8 cellular contexts compared by ENCODE assay signal in genomic region chr2:44087714-44088092, GRCh38.
DNase-seq lines count a peak whose midpoint lies in the region; ATAC-seq, FAIRE-seq and TF ChIP-seq lines count a peak whose summit lies in the region.

No MANE protein-coding gene starts in this region.

- intact Hi-C loops in GM12878 (cut with micrococcal nuclease; ENCODE audit: unreplicated experiment): loop anchor here (1.0 to 5.0 kb wide), 7 partner anchors 43 to 870 kb away; no protein-coding TSS in a partner anchor

- peak overlapping the region; percentile 39 for H2BK15ac ChIP-seq in mesendoderm (replicated peaks; ENCODE audit: low read depth)

- DNase-seq in activated CD8-positive, alpha-beta memory T cell treated with anti-CD3 and anti-CD28 coated beads, Interleukin-2, amount 10 ng/mL, durations not matched to agents 7 days and 5 days: no peak
- no peak for DNase-seq in activated CD8-positive, alpha-beta memory T cell treated with anti-CD3 and anti-CD28 coated beads for 24 hours
- DNase-seq in GM12878 (ENCODE audit: low read depth, low spot score) (no peak), mesendoderm (peak; percentile 38), frontal cortex (ENCODE audit: low spot score in 2 of 2) (no peak), NCI-H2081 treated with DMSO at 0.1 percent for 48 hours (lab: John Stamatoyannopoulos, UW) (no peak)

- H4K8ac ChIP-seq in mesendoderm (ENCODE audit: low read depth, low read length): no peak overlapping the region

- H3K79me2 ChIP-seq in GM12878 (ENCODE audit: control insufficient read depth, insufficient read depth, low read length) (no peaks in the 10 kb centered on the region), mesendoderm (ENCODE audit: control insufficient read depth, insufficient read depth, low read length) (no peaks in the 10 kb centered on the region)

- no TSS peak for BruUV-seq in GM12878 (replicated peaks; lab: Mats Ljungman, UMichigan)

- in situ Hi-C loops in GM12878 (cut with MboI): loop anchor here (10.0 kb wide), 1 partner anchor 257 kb away; no protein-coding TSS in a partner anchor

- peak overlapping the region; percentile 84 for H2AFZ ChIP-seq in GM12878 (ENCODE audit: control insufficient read depth, low read depth, low read length)

- H3K4me3 Mint-ChIP-seq in activated CD8-positive, alpha-beta memory T cell treated with anti-CD3 and anti-CD28 coated beads, Interleukin-2, amount 10 ng/mL, durations not matched to agents 7 days and 5 days: peak overlapping the region; percentile 69

- H2BK5ac ChIP-seq in mesendoderm (ENCODE audit: low read length): no peak overlapping the region

- TF ChIP-seq CTCF in GM12878 (IDR thresholded peaks at IDR 0.05 in 2 of 3, conservative IDR thresholded peaks at IDR 0.05 in 1 of 3; ENCODE audit: control insufficient read depth in 2 of 3, extremely low read depth in 1 of 3, insufficient read depth in 1 of 3, low read depth in 3 of 3, low read length in 3 of 3): no peak

- no peaks in the 10 kb centered on the region for H4K20me1 ChIP-seq in GM12878 (ENCODE audit: control insufficient read depth, insufficient read depth)

- no peak for FAIRE-seq in GM12878 (lab: Jason Lieb, UNC)
- FAIRE-seq in frontal cortex (lab: Jason Lieb, UNC): no peak

- H3K9me3 Mint-ChIP-seq in activated CD8-positive, alpha-beta memory T cell treated with anti-CD3 and anti-CD28 coated beads, Interleukin-2, amount 10 ng/mL, durations not matched to agents 7 days and 5 days (ENCODE audit: low read depth): no peaks in the 10 kb centered on the region

- SMC1A ChIA-PET in GM12878 (lab: Charles Lee; ENCODE audit: uncharacterized antibody, unreplicated experiment): interaction anchor here (0.6 to 4.1 kb wide), 25 partner anchors 9 to 867 kb away, joined by 3 to 37 read pairs (median 5); partner anchors contain the start of gene PPM1B

- H3K18ac ChIP-seq in mesendoderm (ENCODE audit: low read length): peak overlapping the region; percentile 53

- POLR2A ChIA-PET in GM12878 (lab: Charles Lee): interaction anchor here (0.9 to 1.3 kb wide), 2 partner anchors 44 to 81 kb away, joined by 3 to 4 read pairs; partner anchors contain the start of gene PPM1B

- CTCF ChIA-PET in activated CD8-positive, alpha-beta memory T cell treated with anti-CD3 and anti-CD28 coated beads, Interleukin-2, amount 10 ng/mL, durations not matched to agents 7 days and 5 days (lab: Charles Lee): interaction anchor here (0.7 to 2.4 kb wide), 17 partner anchors 9 to 868 kb away, joined by 3 to 7 read pairs (median 4); partner anchors contain the start of gene PPM1B
- CTCF ChIA-PET in GM12878 (lab: Yijun Ruan, JAX): interaction anchor here (0.6 to 3.4 kb wide), 30 partner anchors 11 to 885 kb away, joined by 3 to 24 read pairs (median 5); no protein-coding TSS in a partner anchor

- H2BK120ac ChIP-seq in mesendoderm (ENCODE audit: low read depth, low read length): no peak overlapping the region

- H3K36me3 Mint-ChIP-seq in activated CD8-positive, alpha-beta memory T cell treated with anti-CD3 and anti-CD28 coated beads, Interleukin-2, amount 10 ng/mL, durations not matched to agents 7 days and 5 days: no peaks in the 10 kb centered on the region

- peaks cover 38% of the 10 kb centered on the region for H3K4me1 Mint-ChIP-seq in activated CD8-positive, alpha-beta memory T cell treated with anti-CD3 and anti-CD28 coated beads, Interleukin-2, amount 10 ng/mL, durations not matched to agents 7 days and 5 days

- H3K23ac ChIP-seq in mesendoderm (ENCODE audit: low read length): no peak overlapping the region

- RAD21 ChIA-PET in GM12878 (lab: Charles Lee; ENCODE audit: unreplicated experiment): interaction anchor here (0.7 to 1.8 kb wide), 14 partner anchors 11 to 886 kb away, joined by 3 to 9 read pairs (median 3); partner anchors contain the start of gene PPM1B

- no peaks in the 10 kb centered on the region for H3K27me3 Mint-ChIP-seq in activated CD8-positive, alpha-beta memory T cell treated with anti-CD3 and anti-CD28 coated beads, Interleukin-2, amount 10 ng/mL, durations not matched to agents 7 days and 5 days

- peaks cover 13% of the 10 kb centered on the region for H3K4me1 ChIP-seq in GM12878 (ENCODE audit: control insufficient read depth, insufficient read depth, low read length)
- H3K4me1 ChIP-seq in mesendoderm (ENCODE audit: control insufficient read depth, low read depth, low read length): peaks cover 6% of the 10 kb centered on the region
- peaks cover 6% of the 10 kb centered on the region for H3K4me1 ChIP-seq in thymus (ENCODE audit: control insufficient read depth, insufficient read depth, low read length)

- H4K5ac ChIP-seq in mesendoderm (ENCODE audit: low read length): peak overlapping the region; percentile 35

- peak overlapping the region; percentile 61; the same call in 1 of the 2 replicates for H3K4me3 ChIP-seq in GM12878
- H3K4me3 ChIP-seq in mesendoderm (ENCODE audit: low read length): no peak overlapping the region
- H3K4me3 ChIP-seq in thymus (ENCODE audit: low read length): peak overlapping the region; percentile 53

- no peak for TF ChIP-seq RAD21 in GM12878 (IDR thresholded peaks at IDR 0.05; ENCODE audit: insufficient read depth, low read depth, low read length)

- peak overlapping the region; percentile 78 for H3K56ac ChIP-seq in mesendoderm (ENCODE audit: low read length)

- H3K27me3 ChIP-seq in GM12878 (replicated peaks in 1 of 2; ENCODE audit: control insufficient read depth in 2 of 2, insufficient read depth in 2 of 2, low read length in 1 of 2) (no peaks in the 10 kb centered on the region), mesendoderm (ENCODE audit: insufficient read depth, low read length, poor library complexity) (no peaks in the 10 kb centered on the region), thymus (ENCODE audit: control insufficient read depth, insufficient read depth) (no peaks in the 10 kb centered on the region)

- no peak overlapping the region for H3K4ac ChIP-seq in mesendoderm (ENCODE audit: low read depth, low read length)

- no peaks in the 10 kb centered on the region for H3K79me1 ChIP-seq in mesendoderm (ENCODE audit: low read length)

- no peak for ATAC-seq in activated CD8-positive, alpha-beta memory T cell treated with anti-CD3 and anti-CD28 coated beads, Interleukin-2, amount 10 ng/mL, durations not matched to agents 7 days and 5 days
- no peak for ATAC-seq in GM12878
- no peak for ATAC-seq in GM18873 (IDR thresholded peaks at IDR 0.05; ENCODE audit: low FRiP score, unreplicated experiment)

- peak overlapping the region; percentile 83 for H3K27ac Mint-ChIP-seq in activated CD8-positive, alpha-beta memory T cell treated with anti-CD3 and anti-CD28 coated beads, Interleukin-2, amount 10 ng/mL, durations not matched to agents 7 days and 5 days

- no peaks in the 10 kb centered on the region; the same call in 2 of the 3 replicates for H3K9me3 ChIP-seq in GM12878 (replicated peaks; ENCODE audit: control insufficient read depth, insufficient read depth, low read length)
- H3K9me3 ChIP-seq in thymus (ENCODE audit: control insufficient read depth): no peaks in the 10 kb centered on the region

- H3K36me3 ChIP-seq in GM12878 (ENCODE audit: control insufficient read depth in 2 of 2, insufficient read depth in 2 of 2, low read length in 1 of 2): no peaks in the 10 kb centered on the region
- H3K36me3 ChIP-seq in mesendoderm (ENCODE audit: control insufficient read depth, insufficient read depth, low read length): no peaks in the 10 kb centered on the region
- H3K36me3 ChIP-seq in thymus (ENCODE audit: control insufficient read depth, insufficient read depth): no peaks in the 10 kb centered on the region

- H3K4me2 ChIP-seq in GM12878 (ENCODE audit: control insufficient read depth, insufficient read depth) (peak overlapping the region; percentile 75), mesendoderm (ENCODE audit: low read length) (no peak overlapping the region)

- TF ChIP-seq EP300 in GM12878 (IDR thresholded peaks at IDR 0.05; ENCODE audit: borderline replicate concordance in 1 of 2, control insufficient read depth in 1 of 2, low read depth in 2 of 2, low read length in 2 of 2): no peak

- no peak for TF ChIP-seq POLR2A in GM12878 (IDR thresholded peaks at IDR 0.05; ENCODE audit: low read depth, low read length)

- WGBS in GM12878 (ENCODE audit: insufficient coverage, insufficient replicate concordance, low lambda C conversion rate, missing lambda C conversion rate): 50% methylated on average over 4 of the region's 4 CpGs
- WGBS in mesendoderm (ENCODE audit: extremely low coverage, insufficient coverage, low lambda C conversion rate): no CpG with 5 or more reads among the region's 4 CpGs
- 73% methylated on average over 4 of the region's 4 CpGs for WGBS in thymus

- peak overlapping the region; percentile 24; the same call in 1 of the 2 replicates for H3K9ac ChIP-seq in GM12878 (ENCODE audit: control insufficient read depth, insufficient read depth, low read length)
- H3K9ac ChIP-seq in mesendoderm (ENCODE audit: low read length): peak overlapping the region; percentile 60

- no peak overlapping the region for H2AK5ac ChIP-seq in mesendoderm (ENCODE audit: low read length)

- H3K27ac ChIP-seq in GM12878 (ENCODE audit: control insufficient read depth, insufficient read depth) (no peak overlapping the region), mesendoderm (ENCODE audit: low read depth, low read length) (no peak overlapping the region), thymus (ENCODE audit: low read depth) (no peak overlapping the region)

TF ChIP-seq in GM12878, 131 proteins besides CTCF, POLR2A, EP300 and RAD21 (continues in another document):
- TF ChIP-seq, protein P1, sequence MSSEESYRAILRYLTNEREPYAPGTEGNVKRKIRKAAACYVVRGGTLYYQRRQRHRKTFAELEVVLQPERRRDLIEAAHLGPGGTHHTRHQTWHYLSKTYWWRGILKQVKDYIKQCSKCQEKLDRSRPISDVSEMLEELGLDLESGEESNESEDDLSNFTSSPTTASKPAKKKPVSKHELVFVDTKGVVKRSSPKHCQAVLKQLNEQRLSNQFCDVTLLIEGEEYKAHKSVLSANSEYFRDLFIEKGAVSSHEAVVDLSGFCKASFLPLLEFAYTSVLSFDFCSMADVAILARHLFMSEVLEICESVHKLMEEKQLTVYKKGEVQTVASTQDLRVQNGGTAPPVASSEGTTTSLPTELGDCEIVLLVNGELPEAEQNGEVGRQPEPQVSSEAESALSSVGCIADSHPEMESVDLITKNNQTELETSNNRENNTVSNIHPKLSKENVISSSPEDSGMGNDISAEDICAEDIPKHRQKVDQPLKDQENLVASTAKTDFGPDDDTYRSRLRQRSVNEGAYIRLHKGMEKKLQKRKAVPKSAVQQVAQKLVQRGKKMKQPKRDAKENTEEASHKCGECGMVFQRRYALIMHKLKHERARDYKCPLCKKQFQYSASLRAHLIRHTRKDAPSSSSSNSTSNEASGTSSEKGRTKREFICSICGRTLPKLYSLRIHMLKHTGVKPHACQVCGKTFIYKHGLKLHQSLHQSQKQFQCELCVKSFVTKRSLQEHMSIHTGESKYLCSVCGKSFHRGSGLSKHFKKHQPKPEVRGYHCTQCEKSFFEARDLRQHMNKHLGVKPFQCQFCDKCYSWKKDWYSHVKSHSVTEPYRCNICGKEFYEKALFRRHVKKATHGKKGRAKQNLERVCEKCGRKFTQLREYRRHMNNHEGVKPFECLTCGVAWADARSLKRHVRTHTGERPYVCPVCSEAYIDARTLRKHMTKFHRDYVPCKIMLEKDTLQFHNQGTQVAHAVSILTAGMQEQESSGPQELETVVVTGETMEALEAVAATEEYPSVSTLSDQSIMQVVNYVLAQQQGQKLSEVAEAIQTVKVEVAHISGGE (CRISPR knock-in tag; IDR thresholded peaks at IDR 0.05): no peak
- TF ChIP-seq POLR2AphosphoS2 (IDR thresholded peaks at IDR 0.05; ENCODE audit: low read depth, low read length): no peak
